In genomic region chr4:37836838-37837413, GRCh38 we compare ENCODE assay signal across 16 cellular contexts. TPM values are rescaled to one million over a fixed set of nuclear protein-coding genes. Genes with fewer than 3 reads are reported as not detected.
DNase-seq lines count a peak whose midpoint lies in the region; ATAC-seq and TF ChIP-seq lines count a peak whose summit lies in the region.
"Had no signal": no experiment of that assay in that cellular context is flagged by ENCODE, and none has a peak within 500 bp of the region (broad histone marks: within the 10 kb centered on the region; RNA-seq: fewer than 3 reads in every experiment).

No MANE protein-coding gene starts in this region.

- H3K18ac ChIP-seq in mesenchymal stem cell (ENCODE audit: low read depth in 1 of 2, low read length in 2 of 2): no peak overlapping the region

- H3K4me3 Mint-ChIP-seq in activated T-helper 2 cell treated with anti-CD3 and anti-CD28 coated beads, Interferon-gamma antibody, Interleukin-2, Interleukin-4, amounts not matched to agents 10 μg/mL and 5 μg/mL and 100 μg/mL, durations not matched to agents 14 hours and 24 hours and 36 hours (ENCODE audit: low read depth): no peak overlapping the region

- TF ChIP-seq CTCF in left ventricle myocardium inferior (IDR thresholded peaks at IDR 0.05; ENCODE audit: borderline replicate concordance) (no peak), smooth muscle cell (IDR thresholded peaks at IDR 0.05; ENCODE audit: borderline replicate concordance, insufficient read depth, poor library complexity, severe bottlenecking) (no peak)

- peaks cover 85% of the 10 kb centered on the region for H3K36me3 ChIP-seq in left ventricle myocardium inferior
- peaks cover 3 to 55% of the 10 kb centered on the region in 2 experiments for H3K36me3 ChIP-seq in mesenchymal stem cell (ENCODE audit: control insufficient read depth in 1 of 2, insufficient read depth in 2 of 2, low read depth in 1 of 2, low read length in 2 of 2)
- peaks cover 14% of the 10 kb centered on the region for H3K36me3 ChIP-seq in smooth muscle cell (ENCODE audit: low read depth)
- H3K36me3 ChIP-seq: MG63, prostate gland had no signal

- no peaks in the 10 kb centered on the region for H3K79me2 ChIP-seq in smooth muscle cell (ENCODE audit: low read depth)

- H2BK5ac ChIP-seq in mesenchymal stem cell (ENCODE audit: low read depth, low read length, poor library complexity, severe bottlenecking): no peak overlapping the region

- peaks cover 28% of the 10 kb centered on the region for H3K4me1 ChIP-seq in left ventricle myocardium inferior
- no peaks in the 10 kb centered on the region for H3K4me1 ChIP-seq in mesenchymal stem cell (ENCODE audit: control insufficient read depth, insufficient read depth, low read depth, low read length)
- no peaks in the 10 kb centered on the region for H3K4me1 ChIP-seq in smooth muscle cell (ENCODE audit: low read depth)
- H3K4me1 ChIP-seq: prostate gland had no signal

- H3K4me3 ChIP-seq in left ventricle myocardium inferior (no peak overlapping the region), mesenchymal stem cell (ENCODE audit: insufficient read depth in 1 of 2, low read depth in 1 of 2, low read length in 2 of 2) (no peak overlapping the region), smooth muscle cell (no peak overlapping the region)
- H3K4me3 ChIP-seq: MG63, prostate gland had no signal

- H3K9me3 ChIP-seq in left ventricle myocardium inferior (replicated peaks): no peaks in the 10 kb centered on the region
- H3K9me3 ChIP-seq in mesenchymal stem cell (ENCODE audit: control insufficient read depth, low read length): no peaks in the 10 kb centered on the region
- H3K9me3 ChIP-seq in smooth muscle cell (replicated peaks; ENCODE audit: low read depth): no peaks in the 10 kb centered on the region
- H3K9me3 ChIP-seq: MG63, prostate gland had no signal

- WGBS in mesenchymal stem cell: 78% methylated on average over 3 of the region's 4 CpGs
- 92% methylated on average over 4 of the region's 4 CpGs for WGBS in smooth muscle cell (ENCODE audit: low lambda C conversion rate)

- intact Hi-C loops in left ventricle myocardium inferior (cut with micrococcal nuclease) (no loop called here), left ventricle myocardium superior (cut with micrococcal nuclease) (no loop called here), head of caudate nucleus (cut with DNase I) (no loop called here)
- intact Hi-C loops in activated T-helper 2 cell treated with anti-CD3 and anti-CD28 coated beads, Interferon-gamma antibody, Interleukin-2, Interleukin-4, amounts not matched to agents 10 μg/mL and 5 μg/mL and 100 μg/mL, durations not matched to agents 14 hours and 24 hours and 36 hours (cut with micrococcal nuclease): no loop called here

- DNase-seq in left ventricle myocardium inferior (no peak), left ventricle myocardium superior (no peak), mesenchymal stem cell (no peak), smooth muscle cell (lab: John Stamatoyannopoulos, UW; ENCODE audit: unreplicated experiment) (no peak), head of caudate nucleus (no peak), pons (ENCODE audit: low spot score) (no peak), NCI-H187 (lab: John Stamatoyannopoulos, UW) (no peak)
- no peak for DNase-seq in activated T-helper 2 cell treated with anti-CD3 and anti-CD28 coated beads, Interferon-gamma antibody, Interleukin-2, Interleukin-4, amounts not matched to agents 10 μg/mL and 5 μg/mL and 100 μg/mL, durations not matched to agents 14 hours and 24 hours and 36 hours (ENCODE audit: low spot score)
- DNase-seq: activated naive CD4-positive, alpha-beta T cell; central memory CD4-positive, alpha-beta T cell; hippocampal formation; mesendoderm; MG63; stimulated activated CD4-positive, alpha-beta T cell treated with anti-CD3 and anti-CD28 coated beads, Interleukin-2, amount 100 ng/mL, for 24 hours had no signal

- H3K9ac ChIP-seq in mesenchymal stem cell (ENCODE audit: low read length): no peak overlapping the region
- no peak overlapping the region for H3K9ac ChIP-seq in smooth muscle cell (ENCODE audit: low read depth)

- no peak overlapping the region for H3K14ac ChIP-seq in mesenchymal stem cell (ENCODE audit: low read length in 2 of 2)

- peak overlapping the region; percentile 35 for H4K8ac ChIP-seq in mesenchymal stem cell (ENCODE audit: low read length)

- no peak overlapping the region for H3K4ac ChIP-seq in mesenchymal stem cell (ENCODE audit: low read depth in 1 of 2, low read length in 2 of 2)

- no peak overlapping the region for H3K4me2 ChIP-seq in mesenchymal stem cell (ENCODE audit: low read length, poor library complexity, severe bottlenecking)
- H3K4me2 ChIP-seq in smooth muscle cell: no peak overlapping the region

- no peak overlapping the region for H2AFZ ChIP-seq in mesenchymal stem cell (ENCODE audit: low read depth, low read length)
- H2AFZ ChIP-seq in smooth muscle cell (ENCODE audit: low read depth): no peak overlapping the region

- H3K79me1 ChIP-seq in mesenchymal stem cell (replicated peaks; ENCODE audit: low read length, poor library complexity, severe bottlenecking): peaks cover 10% of the 10 kb centered on the region

- H2BK120ac ChIP-seq in mesenchymal stem cell (ENCODE audit: low read depth, low read length): no peak overlapping the region

- H2BK15ac ChIP-seq in mesenchymal stem cell (ENCODE audit: low read depth, poor library complexity, severe bottlenecking): no peak overlapping the region

- H3K27ac Mint-ChIP-seq in activated T-helper 2 cell treated with anti-CD3 and anti-CD28 coated beads, Interferon-gamma antibody, Interleukin-2, Interleukin-4, amounts not matched to agents 10 μg/mL and 5 μg/mL and 100 μg/mL, durations not matched to agents 14 hours and 24 hours and 36 hours: peak overlapping the region; percentile 28

- no peaks in the 10 kb centered on the region for H3K27me3 ChIP-seq in left ventricle myocardium inferior (ENCODE audit: low read depth)
- H3K27me3 ChIP-seq in mesenchymal stem cell (ENCODE audit: control insufficient read depth in 1 of 2, insufficient read depth in 1 of 2, low read length in 2 of 2): no peaks in the 10 kb centered on the region
- no peaks in the 10 kb centered on the region for H3K27me3 ChIP-seq in smooth muscle cell (ENCODE audit: low read depth)
- H3K27me3 ChIP-seq: MG63 had no signal

- H3K36me3 Mint-ChIP-seq in activated T-helper 2 cell treated with anti-CD3 and anti-CD28 coated beads, Interferon-gamma antibody, Interleukin-2, Interleukin-4, amounts not matched to agents 10 μg/mL and 5 μg/mL and 100 μg/mL, durations not matched to agents 14 hours and 24 hours and 36 hours (ENCODE audit: low read depth): peaks cover 76% of the 10 kb centered on the region

- H3K27ac ChIP-seq in left ventricle myocardium inferior (replicated peaks) (peak overlapping the region; percentile 71), mesenchymal stem cell (ENCODE audit: low read length, poor library complexity, severe bottlenecking) (no peak overlapping the region), smooth muscle cell (ENCODE audit: low read depth) (no peak overlapping the region)
- H3K27ac ChIP-seq: prostate gland had no signal

- H3K27me3 Mint-ChIP-seq in activated T-helper 2 cell treated with anti-CD3 and anti-CD28 coated beads, Interferon-gamma antibody, Interleukin-2, Interleukin-4, amounts not matched to agents 10 μg/mL and 5 μg/mL and 100 μg/mL, durations not matched to agents 14 hours and 24 hours and 36 hours (ENCODE audit: low read depth): no peaks in the 10 kb centered on the region

- peaks cover 4% of the 10 kb centered on the region for H4K20me1 ChIP-seq in smooth muscle cell (ENCODE audit: low read depth)

- no peak for ATAC-seq in left ventricle myocardium superior
- ATAC-seq: HCT116 had no signal

- no peak overlapping the region for H2AK5ac ChIP-seq in mesenchymal stem cell (ENCODE audit: low read length, severe bottlenecking)

- H3K9me3 Mint-ChIP-seq in activated T-helper 2 cell treated with anti-CD3 and anti-CD28 coated beads, Interferon-gamma antibody, Interleukin-2, Interleukin-4, amounts not matched to agents 10 μg/mL and 5 μg/mL and 100 μg/mL, durations not matched to agents 14 hours and 24 hours and 36 hours: no peaks in the 10 kb centered on the region

- H2BK12ac ChIP-seq in mesenchymal stem cell (ENCODE audit: low read length in 2 of 2): no peak overlapping the region

- H3F3A ChIP-seq in smooth muscle cell (ENCODE audit: low read depth): no peaks in the 10 kb centered on the region

- H4K91ac ChIP-seq in mesenchymal stem cell (ENCODE audit: low read length): peak overlapping the region; percentile 18

- peaks cover 25% of the 10 kb centered on the region for H3K4me1 Mint-ChIP-seq in activated T-helper 2 cell treated with anti-CD3 and anti-CD28 coated beads, Interferon-gamma antibody, Interleukin-2, Interleukin-4, amounts not matched to agents 10 μg/mL and 5 μg/mL and 100 μg/mL, durations not matched to agents 14 hours and 24 hours and 36 hours (ENCODE audit: low read depth)

- no peak overlapping the region for H3K23ac ChIP-seq in mesenchymal stem cell (ENCODE audit: low read length in 2 of 2)

RNA-seq across cellular contexts. Expression of gene PGM2, which starts 10.4 kb away (rescaled TPM):
- total RNA-seq in left ventricle myocardium inferior: 11.5 TPM
- 12.8 TPM for total RNA-seq in left ventricle myocardium superior
- 49.3 and 52.5 TPM in 2 replicates for total RNA-seq in activated T-helper 2 cell treated with anti-CD3 and anti-CD28 coated beads, Interferon-gamma antibody, Interleukin-2, Interleukin-4, amounts not matched to agents 10 μg/mL and 5 μg/mL and 100 μg/mL, durations not matched to agents 14 hours and 24 hours and 36 hours
- 7.1 TPM for polyA plus RNA-seq in mesenchymal stem cell (2013, experiment 1 of 2)
- 6.9 TPM for polyA plus RNA-seq in mesenchymal stem cell (2013, experiment 2 of 2)
- 29.9 and 38.7 TPM in 2 replicates for total RNA-seq in smooth muscle cell
- 11.6 and 17.3 TPM in 2 replicates for polyA plus RNA-seq in smooth muscle cell

RNA-seq across cellular contexts. Expression of gene TBC1D1, which starts 54.0 kb away (rescaled TPM):
- total RNA-seq in left ventricle myocardium inferior (129 TPM), left ventricle myocardium superior (118 TPM), smooth muscle cell (101 and 117 TPM in 2 replicates)
- total RNA-seq in activated T-helper 2 cell treated with anti-CD3 and anti-CD28 coated beads, Interferon-gamma antibody, Interleukin-2, Interleukin-4, amounts not matched to agents 10 μg/mL and 5 μg/mL and 100 μg/mL, durations not matched to agents 14 hours and 24 hours and 36 hours: 50.3 and 58.5 TPM in 2 replicates
- 48.0 TPM for polyA plus RNA-seq in mesenchymal stem cell (2013, experiment 1 of 2)
- 48.1 TPM for polyA plus RNA-seq in mesenchymal stem cell (2013, experiment 2 of 2)
- 77.2 and 81.5 TPM in 2 replicates for polyA plus RNA-seq in smooth muscle cell
